16 cellular contexts compared by ENCODE assay signal in genomic region chrX:119211649-119212014, GRCh38. TPM values are rescaled to one million over a fixed set of nuclear protein-coding genes. Genes with fewer than 3 reads are reported as not detected.
DNase-seq lines count a peak whose midpoint lies in the region; ATAC-seq and TF ChIP-seq lines count a peak whose summit lies in the region.
"Had no signal": no experiment of that assay in that cellular context is flagged by ENCODE, and none has a peak within 500 bp of the region (broad histone marks: within the 10 kb centered on the region; RNA-seq: fewer than 3 reads in every experiment).

No MANE protein-coding gene starts in this region.

- H3K36me3 ChIP-seq in heart right ventricle (no peaks in the 10 kb centered on the region), spleen (no peaks in the 10 kb centered on the region)
- H3K36me3 ChIP-seq: HAP-1 had no signal

- H3K4me1 ChIP-seq in heart right ventricle (no peaks in the 10 kb centered on the region), spleen (no peaks in the 10 kb centered on the region)
- H3K4me1 ChIP-seq: Caco-2, HAP-1 had no signal

- ATAC-seq in Right ventricle myocardium superior (ENCODE audit: poor library complexity) (peak; percentile 97), heart right ventricle (peak; percentile 75 to 96 (median 89)), left ventricle myocardium superior (peak; percentile 98)
- ATAC-seq: CD8-positive, alpha-beta T cell had no signal

- no peak for DNase-seq in Right ventricle myocardium superior
- DNase-seq in cardiac septum (ENCODE audit: low spot score) = no peak
- peak in 1 of 2 donors; percentile 7 for DNase-seq in heart right ventricle
- DNase-seq in left ventricle myocardium superior = peak; percentile 36
- DNase-seq in spleen = no peak
- no peak for DNase-seq in NCI-H345 (lab: John Stamatoyannopoulos, UW)
- no peak for DNase-seq in RWPE1 (ENCODE audit: low spot score)
- DNase-seq: C1 segment of cervical spinal cord; Caco-2; CD4-positive, CD25-positive, alpha-beta regulatory T cell; CD8-positive, alpha-beta T cell; DMS153; DND-41; GOT3; HFFc6 had no signal

- H3K4me3 ChIP-seq in heart right ventricle (no peak overlapping the region), spleen (no peak overlapping the region)
- H3K4me3 ChIP-seq: HAP-1 had no signal

- POLR2A ChIA-PET in RWPE1 (lab: Yijun Ruan, JAX; ENCODE audit: low non-redundant PET) = no interaction called here

- intact Hi-C loops in Right ventricle myocardium superior (cut with DNase I) = no loop called here
- intact Hi-C loops in cardiac septum (cut with DNase I) = loop anchor here (10.0 kb wide), 1 partner anchor 367 kb away; no protein-coding TSS in a partner anchor
- intact Hi-C loops in heart right ventricle (cut with DNase I) = loop anchor here in 3 of 10 donors (10.0 kb wide), 3 partner anchors 63 to 367 kb away; no protein-coding TSS in a partner anchor
- intact Hi-C loops in left ventricle myocardium superior (cut with micrococcal nuclease) = loop anchor here (10.0 kb wide), 1 partner anchor 77 kb away; no protein-coding TSS in a partner anchor
- intact Hi-C loops in spleen (cut with DNase I; ENCODE audit: low total_unique reads) = no loop called here

- TF ChIP-seq POLR2A in spleen (IDR thresholded peaks at IDR 0.05) = no peak

- H3K27ac ChIP-seq in heart right ventricle = peak overlapping the region in 7 of 10 donors; percentile 22 to 71 (median 58)
- no peak overlapping the region for H3K27ac ChIP-seq in spleen
- H3K27ac ChIP-seq in RWPE1 = no peak overlapping the region

- no peaks in the 10 kb centered on the region for H3K9me3 ChIP-seq in heart right ventricle
- no peaks in the 10 kb centered on the region for H3K9me3 ChIP-seq in spleen
- H3K9me3 ChIP-seq: Caco-2, HAP-1 had no signal

- peaks cover 0 to 18% (median 0%) of the 10 kb centered on the region in 7 donors for H3K27me3 ChIP-seq in heart right ventricle
- peaks cover 0 to 13% (median 0%) of the 10 kb centered on the region in 7 donors for H3K27me3 ChIP-seq in spleen (replicated peaks in 1 of 7)

- TF ChIP-seq CTCF in heart right ventricle (IDR thresholded peaks at IDR 0.05) = no peak
- TF ChIP-seq CTCF in spleen (IDR thresholded peaks at IDR 0.05 in 8 of 11, conservative IDR thresholded peaks at IDR 0.05 in 3 of 11) = no peak
- TF ChIP-seq CTCF in RWPE1 (conservative IDR thresholded peaks at IDR 0.05; ENCODE audit: low read depth) = no peak

- CTCF ChIA-PET in RWPE1 (lab: Yijun Ruan, JAX) = interaction anchor here (0.5 kb wide), 1 partner anchor 31 kb away, joined by 3 read pairs; no protein-coding TSS in a partner anchor

- WGBS in heart right ventricle, 2 donors = 54 to 71% methylated on average over 1 of the region's 1 CpG
- 77 to 100% (median 90%) methylated on average over 1 of the region's 1 CpG for WGBS in spleen, 5 donors

RNA-seq across cellular contexts. Expression of gene PGRMC1, which starts 24.5 kb away (rescaled TPM):
- total RNA-seq in Right ventricle myocardium superior = 15.0 TPM
- 16.5 TPM for total RNA-seq in cardiac septum
- total RNA-seq in heart right ventricle = 10 to 100 TPM; 11.5 to 22.8 (median 14.3) TPM
- 10 to 100 TPM; 28.4 to 33.1 TPM for polyA plus RNA-seq in heart right ventricle
- total RNA-seq in left ventricle myocardium superior = 16.5 TPM
- total RNA-seq in spleen = 10 to 100 TPM; 34.1 to 60.1 (median 39.2) TPM
- 10 to 100 TPM; 13.6 to 25.7 (median 25.4) TPM for polyA plus RNA-seq in spleen

Comparison
In these comparisons a context has a peak if more than half of its experiments do, and no peak if none do; other contexts are left out.
1. intact Hi-C loops: an anchor here in cardiac septum (10.0 kb wide) and left ventricle myocardium superior (10.0 kb wide); none called in Right ventricle myocardium superior and spleen.
2. H3K27ac ChIP-seq: peak in heart right ventricle (7 of 10); none in spleen (0 of 8) and RWPE1 (single experiment).
3. Peak in every context shown above with its lines, with median percentiles within 50 percentile points of each other: ATAC-seq.